ENCODE assay signal across 8 cellular contexts in genomic region chr16:48383877-48384304, GRCh38. TPM values are rescaled to one million over a fixed set of nuclear protein-coding genes. Genes with fewer than 3 reads are reported as not detected.
DNase-seq lines count a peak whose midpoint lies in the region; ATAC-seq and TF ChIP-seq lines count a peak whose summit lies in the region.

No MANE protein-coding gene starts in this region.

- WGBS in mesendoderm (ENCODE audit: extremely low coverage, insufficient coverage, low lambda C conversion rate): no CpG with 5 or more reads among the region's 6 CpGs
- WGBS in aorta, 2 donors: 1% methylated on average over 6 of the region's 6 CpGs

- H3K27me3 ChIP-seq in Peyer's patch: no peaks in the 10 kb centered on the region
- H3K27me3 ChIP-seq in colonic mucosa: no peaks in the 10 kb centered on the region
- no peaks in the 10 kb centered on the region for H3K27me3 ChIP-seq in mesendoderm (ENCODE audit: insufficient read depth, low read length, poor library complexity)
- H3K27me3 ChIP-seq in aorta (ENCODE audit: control insufficient read depth in 1 of 2, insufficient read depth in 2 of 2, low read length in 1 of 2): no peaks in the 10 kb centered on the region

- H3K56ac ChIP-seq in mesendoderm (ENCODE audit: low read length): peak overlapping the region; percentile 94

- H4K8ac ChIP-seq in mesendoderm (ENCODE audit: low read depth, low read length): peak overlapping the region; percentile 99

- H3K4me3 ChIP-seq in Peyer's patch (peak overlapping the region; percentile 64 to 98 (median 96)), colonic mucosa (peak overlapping the region; percentile 66), mesendoderm (ENCODE audit: low read length) (peak overlapping the region; percentile 90), aorta (ENCODE audit: low read length in 2 of 2) (peak overlapping the region; percentile 96 to 99)

- ATAC-seq in aorta (ENCODE audit: low FRiP score) (no peak), GM18907 (IDR thresholded peaks at IDR 0.05; ENCODE audit: unreplicated experiment) (no peak), HG02852 (IDR thresholded peaks at IDR 0.05; ENCODE audit: unreplicated experiment) (no peak)

- TF ChIP-seq POLR2A in Peyer's patch (IDR thresholded peaks at IDR 0.05): no peak

- H3K23ac ChIP-seq in mesendoderm (ENCODE audit: low read length): no peak overlapping the region

- peak overlapping the region; percentile 17 for H2AK5ac ChIP-seq in mesendoderm (ENCODE audit: low read length)

- H3K9ac ChIP-seq in colonic mucosa (ENCODE audit: low read depth in 2 of 2, low read length in 2 of 2) (peak overlapping the region; percentile 66 to 71), mesendoderm (ENCODE audit: low read length) (peak overlapping the region; percentile 96)

- H3K27ac ChIP-seq in Peyer's patch: peak overlapping the region; percentile 97 to 100 (median 98)
- peak overlapping the region; percentile 91 for H3K27ac ChIP-seq in colonic mucosa
- peak overlapping the region; percentile 94 for H3K27ac ChIP-seq in mesendoderm (ENCODE audit: low read depth, low read length)
- peak overlapping the region in 1 of 2 donors; percentile 72 for H3K27ac ChIP-seq in aorta (ENCODE audit: low read depth in 1 of 2, low read length in 2 of 2)

- intact Hi-C loops in colonic mucosa (cut with DNase I) (no loop called here), aorta (cut with DNase I) (no loop called here)

- peak overlapping the region; percentile 63 for H3K4me2 ChIP-seq in mesendoderm (ENCODE audit: low read length)

- peaks cover 0 to 38% (median 7%) of the 10 kb centered on the region in 4 donors for H3K4me1 ChIP-seq in Peyer's patch
- no peaks in the 10 kb centered on the region for H3K4me1 ChIP-seq in colonic mucosa
- peaks cover 4% of the 10 kb centered on the region for H3K4me1 ChIP-seq in mesendoderm (ENCODE audit: control insufficient read depth, low read depth, low read length)
- H3K4me1 ChIP-seq in aorta (ENCODE audit: control insufficient read depth in 1 of 2, insufficient read depth in 2 of 2, low read length in 2 of 2): peaks cover 2 to 19% of the 10 kb centered on the region in 2 donors

- TF ChIP-seq CTCF in Peyer's patch (IDR thresholded peaks at IDR 0.05): no peak
- TF ChIP-seq CTCF in colonic mucosa (IDR thresholded peaks at IDR 0.05): no peak

- H2BK15ac ChIP-seq in mesendoderm (replicated peaks; ENCODE audit: low read depth): no peak overlapping the region

- H2BK5ac ChIP-seq in mesendoderm (ENCODE audit: low read length): peak overlapping the region; percentile 70

- peak overlapping the region; percentile 100 for H3K4ac ChIP-seq in mesendoderm (ENCODE audit: low read depth, low read length)

- peaks cover 50% of the 10 kb centered on the region for H3K79me2 ChIP-seq in mesendoderm (ENCODE audit: control insufficient read depth, insufficient read depth, low read length)

- no peaks in the 10 kb centered on the region for H3K9me3 ChIP-seq in Peyer's patch
- no peaks in the 10 kb centered on the region for H3K9me3 ChIP-seq in colonic mucosa
- no peaks in the 10 kb centered on the region for H3K9me3 ChIP-seq in aorta (ENCODE audit: control insufficient read depth, low read length)

- DNase-seq in NCI-H748 (lab: John Stamatoyannopoulos, UW; ENCODE audit: unreplicated experiment) (peak; percentile 14), NCI-H748 treated with DMSO at 0.1 percent for 48 hours (lab: John Stamatoyannopoulos, UW) (no peak), Peyer's patch (no peak), colonic mucosa (peak; percentile 53), mesendoderm (peak; percentile 81), aorta (no peak)

- H2BK120ac ChIP-seq in mesendoderm (ENCODE audit: low read depth, low read length): peak overlapping the region; percentile 54

- no peak overlapping the region for H4K5ac ChIP-seq in mesendoderm (ENCODE audit: low read length)

- H3K79me1 ChIP-seq in mesendoderm (ENCODE audit: low read length): no peaks in the 10 kb centered on the region

- H3K18ac ChIP-seq in mesendoderm (ENCODE audit: low read length): peak overlapping the region; percentile 99

- H3K36me3 ChIP-seq in Peyer's patch (no peaks in the 10 kb centered on the region), colonic mucosa (no peaks in the 10 kb centered on the region), mesendoderm (ENCODE audit: control insufficient read depth, insufficient read depth, low read length) (no peaks in the 10 kb centered on the region), aorta (ENCODE audit: control insufficient read depth in 1 of 2, insufficient read depth in 2 of 2, low read length in 1 of 2) (no peaks in the 10 kb centered on the region)

RNA-seq across cellular contexts. Expression of gene SIAH1, which starts 1.3 kb away (rescaled TPM):
- total RNA-seq in Peyer's patch (10 to 100 TPM; 27.7 to 35.3 (median 31.4) TPM), colonic mucosa (10 to 100 TPM; 19.7 to 27.9 TPM), aorta (10 to 100 TPM; 23.9 to 24.3 TPM)
- 35.5 TPM for polyA plus RNA-seq in mesendoderm (2013, experiment 1 of 2)
- 34.9 TPM for polyA plus RNA-seq in mesendoderm (2013, experiment 2 of 2)
- polyA plus RNA-seq in aorta: 10 to 100 TPM; 12.7 to 15.3 TPM

Comparison
In these comparisons a context has a peak if more than half of its experiments do, and no peak if none do; other contexts are left out.
1. DNase-seq: peak in NCI-H748 (single experiment), colonic mucosa (single experiment) and mesendoderm (single experiment); none in NCI-H748 treated with DMSO at 0.1 percent for 48 hours (single experiment), Peyer's patch (0 of 3) and aorta (0 of 2).
2. Peak in every context shown above with its lines, with median percentiles within 50 percentile points of each other: H3K4me3 ChIP-seq.